Comparison of ENCODE assay signal across 13 cellular contexts in genomic region chr2:97742381-97742847, GRCh38. TPM values are rescaled to one million over a fixed set of nuclear protein-coding genes. Genes with fewer than 3 reads are reported as not detected.
A peak's percentile ranks its signal among the peaks of the same experiment; 100 is the strongest.
DNase-seq lines count a peak whose midpoint lies in the region; ATAC-seq lines count a peak whose summit lies in the region.
"Had no signal": no experiment of that assay in that cellular context is flagged by ENCODE, and none has a peak within 500 bp of the region (broad histone marks: within the 10 kb centered on the region; RNA-seq: fewer than 3 reads in every experiment).

No MANE protein-coding gene starts in this region.

- H3K9me3 ChIP-seq in KOPT-K1 (ENCODE audit: insufficient read depth, low read length, poor library complexity, severe bottlenecking), result no peaks in the 10 kb centered on the region
- H3K9me3 ChIP-seq: testis had no signal

- peak overlapping the region; percentile 82 to 97 (median 95) for H3K27ac Mint-ChIP-seq in immature natural killer cell

- H3K36me3 ChIP-seq in KOPT-K1 (ENCODE audit: insufficient read depth, low read length), result peaks cover 62% of the 10 kb centered on the region

- H3K9me3 Mint-ChIP-seq in immature natural killer cell, result no peaks in the 10 kb centered on the region

- no peak for ATAC-seq in GM19035 (IDR thresholded peaks at IDR 0.05; ENCODE audit: unreplicated experiment)
- ATAC-seq in HG03135 (IDR thresholded peaks at IDR 0.05; ENCODE audit: unreplicated experiment), result no peak

- H3K4me3 Mint-ChIP-seq in immature natural killer cell, result peak overlapping the region; percentile 55 to 82 (median 69)

- peaks cover 86 to 88% of the 10 kb centered on the region in 2 donors for H3K4me1 Mint-ChIP-seq in immature natural killer cell

- peaks cover 22 to 39% (median 29%) of the 10 kb centered on the region in 3 donors for H3K36me3 Mint-ChIP-seq in immature natural killer cell

- H3K27ac ChIP-seq in KOPT-K1 (ENCODE audit: low read depth, low read length, poor library complexity, severe bottlenecking), result peak overlapping the region; percentile 43
- H3K27ac ChIP-seq: dorsolateral prefrontal cortex, testis had no signal

- peaks cover 8 to 31% (median 22%) of the 10 kb centered on the region in 3 donors for H3K27me3 Mint-ChIP-seq in immature natural killer cell (ENCODE audit: low read depth in 3 of 3)

- peak; percentile 62 for DNase-seq in Daoy (ENCODE audit: low read depth)
- peak; percentile 21 for DNase-seq in activated effector memory CD4-positive, alpha-beta T cell treated with Interleukin-2 at 50 U/mL for 16 hours
- peak; percentile 73 to 77 (median 74) for DNase-seq in immature natural killer cell
- DNase-seq in medulla oblongata (ENCODE audit: extremely low spot score), result no peak
- DNase-seq in DMS53 treated with DMSO at 0.1 percent for 48 hours (lab: John Stamatoyannopoulos, UW; ENCODE audit: unreplicated experiment), result no peak
- DNase-seq: hypothalamus, NCI-H1417 treated with DMSO at 0.1 percent for 48 hours, SHP77 treated with DMSO at 0.1 percent for 48 hours, testis had no signal

RNA-seq across cellular contexts. Expression of gene ZAP70, which starts 29.0 kb away (rescaled TPM):
- total RNA-seq in Daoy (2014; rRNA removed; shearing (Covaris generic)), result 0.33 and 0.46 TPM in 2 replicates
- 100 to 1,000 TPM; 219 to 329 (median 246) TPM for polyA plus RNA-seq in immature natural killer cell

Comparison
In these comparisons a context has a peak if more than half of its experiments do, and no peak if none do; other contexts are left out.
1. DNase-seq: peak in Daoy (single experiment), activated effector memory CD4-positive, alpha-beta T cell treated with Interleukin-2 at 50 U/mL for 16 hours (single experiment) and immature natural killer cell (3 of 3); none in medulla oblongata (single experiment) and DMS53 treated with DMSO at 0.1 percent for 48 hours (single experiment).